ENCODE assay signal across 17 cellular contexts in the genomic region with DNA sequence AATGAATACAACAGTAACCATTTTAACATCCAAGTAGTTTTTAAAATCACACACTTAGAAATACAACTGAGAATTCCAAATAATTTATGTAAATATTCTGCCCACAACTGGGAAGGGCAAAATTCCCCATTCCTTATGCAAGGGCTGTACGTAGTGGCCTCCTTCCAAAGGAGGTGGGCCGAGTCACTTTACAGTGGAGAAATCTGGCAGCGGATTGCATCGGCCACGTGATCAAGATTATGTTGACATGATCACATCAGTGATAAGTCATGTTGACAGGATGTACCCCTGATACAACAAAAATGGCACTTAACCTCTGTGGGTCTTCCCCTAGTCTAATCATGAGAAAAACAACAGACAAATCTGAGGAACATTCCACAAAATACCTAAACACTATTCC.
DNase-seq lines count a peak whose midpoint lies in the region; ATAC-seq, FAIRE-seq and TF ChIP-seq lines count a peak whose summit lies in the region.
"Had no signal": no experiment of that assay in that cellular context is flagged by ENCODE, and none has a peak within 500 bp of the region (broad histone marks: within the 10 kb centered on the region; RNA-seq: fewer than 3 reads in every experiment).

No MANE protein-coding gene starts in this region.

- DNase-seq in DMS 273 (lab: John Stamatoyannopoulos, UW; ENCODE audit: unreplicated experiment) = peak; percentile 87
- DNase-seq in MG63 = peak; percentile 44
- no peak for DNase-seq in chondrocyte (ENCODE audit: low spot score)
- peak; percentile 52 for DNase-seq in lower lobe of right lung
- no peak for DNase-seq in frontal cortex (ENCODE audit: low spot score in 2 of 2)
- no peak for DNase-seq in activated CD4-positive, alpha-beta T cell treated with anti-CD3 and anti-CD28 coated beads for 48 hours
- DNase-seq in NCI-H748 treated with DMSO at 0.1 percent for 48 hours (lab: John Stamatoyannopoulos, UW) = no peak
- no peak for DNase-seq in HPDE6-E6E7 (ENCODE audit: extremely low spot score)
- DNase-seq: activated T-cell treated with anti-CD3 and anti-CD28 coated beads for 4 hours; heart left ventricle; NCI-H1417; OCI-M1; stimulated activated CD4-positive, alpha-beta T cell treated with anti-CD3 and anti-CD28 coated beads, Interleukin-15, amount 100 ng/mL, for 24 hours had no signal

- H3K36me3 ChIP-seq in MG63 (no peaks in the 10 kb centered on the region; the same call in 1 of the 2 replicates), lower lobe of right lung (no peaks in the 10 kb centered on the region)
- H3K36me3 ChIP-seq: BLaER1, heart left ventricle had no signal

- FAIRE-seq in frontal cortex (lab: Jason Lieb, UNC) = no peak

- H3K4me3 ChIP-seq in MG63 (no peak overlapping the region), lower lobe of right lung (no peak overlapping the region)
- H3K4me3 ChIP-seq: BLaER1, heart left ventricle had no signal

- H3K9me3 ChIP-seq in MG63 (no peaks in the 10 kb centered on the region), lower lobe of right lung (no peaks in the 10 kb centered on the region)
- H3K9me3 ChIP-seq: BLaER1, heart left ventricle had no signal

- no peak overlapping the region for H3K4me3 Mint-ChIP-seq in chondrocyte (ENCODE audit: unreplicated experiment)
- H3K4me3 Mint-ChIP-seq: central memory CD8-positive, alpha-beta T cell; stimulated activated effector memory CD8-positive, alpha-beta T cell treated with anti-CD3 and anti-CD28 coated beads, Interleukin-12 subunit alpha, Interleukin-12 subunit beta, amount 100 ng/mL, for 72 hours had no signal

- no peak overlapping the region for H3K27ac ChIP-seq in lower lobe of right lung
- H3K27ac ChIP-seq: BLaER1, heart left ventricle, VCaP had no signal

- no peaks in the 10 kb centered on the region for H3K9me3 Mint-ChIP-seq in chondrocyte (ENCODE audit: low read depth)
- H3K9me3 Mint-ChIP-seq: central memory CD8-positive, alpha-beta T cell; stimulated activated effector memory CD8-positive, alpha-beta T cell treated with anti-CD3 and anti-CD28 coated beads, Interleukin-12 subunit alpha, Interleukin-12 subunit beta, amount 100 ng/mL, for 72 hours had no signal

- intact Hi-C loops in lower lobe of right lung (cut with DNase I) = no loop called here

- H3K27me3 Mint-ChIP-seq in chondrocyte (ENCODE audit: low read depth) = no peaks in the 10 kb centered on the region
- H3K27me3 Mint-ChIP-seq: central memory CD8-positive, alpha-beta T cell had no signal

- H3K4me1 ChIP-seq in lower lobe of right lung = no peaks in the 10 kb centered on the region
- H3K4me1 ChIP-seq: BLaER1 had no signal

- peak; percentile 42 to 80 for ATAC-seq in lower lobe of right lung
- ATAC-seq: heart left ventricle; stimulated activated effector memory CD8-positive, alpha-beta T cell treated with anti-CD3 and anti-CD28 coated beads, Interleukin-12 subunit alpha, Interleukin-12 subunit beta, amount 100 ng/mL, for 72 hours had no signal

- H3K27me3 ChIP-seq in MG63 (no peaks in the 10 kb centered on the region), lower lobe of right lung (ENCODE audit: low read depth) (no peaks in the 10 kb centered on the region)
- H3K27me3 ChIP-seq: BLaER1, heart left ventricle had no signal

- H3K36me3 Mint-ChIP-seq in chondrocyte (ENCODE audit: low read depth) = no peaks in the 10 kb centered on the region
- H3K36me3 Mint-ChIP-seq: stimulated activated effector memory CD8-positive, alpha-beta T cell treated with anti-CD3 and anti-CD28 coated beads, Interleukin-12 subunit alpha, Interleukin-12 subunit beta, amount 100 ng/mL, for 72 hours had no signal

- H3K27ac Mint-ChIP-seq in chondrocyte (ENCODE audit: unreplicated experiment) = peak overlapping the region; percentile 74
- H3K27ac Mint-ChIP-seq: stimulated activated effector memory CD8-positive, alpha-beta T cell treated with anti-CD3 and anti-CD28 coated beads, Interleukin-12 subunit alpha, Interleukin-12 subunit beta, amount 100 ng/mL, for 72 hours had no signal

- TF ChIP-seq CTCF in chondrocyte (IDR thresholded peaks at IDR 0.05) (no peak), lower lobe of right lung (IDR thresholded peaks at IDR 0.05) (no peak)

- peaks cover 61% of the 10 kb centered on the region for H3K4me1 Mint-ChIP-seq in chondrocyte (ENCODE audit: low read depth)
- H3K4me1 Mint-ChIP-seq: stimulated activated effector memory CD8-positive, alpha-beta T cell treated with anti-CD3 and anti-CD28 coated beads, Interleukin-12 subunit alpha, Interleukin-12 subunit beta, amount 100 ng/mL, for 72 hours had no signal

Comparison
In these comparisons a context has a peak if more than half of its experiments do, and no peak if none do; other contexts are left out.
1. DNase-seq: peak in DMS 273 (single experiment), MG63 (single experiment) and lower lobe of right lung (single experiment); none in chondrocyte (single experiment), frontal cortex (0 of 2), activated CD4-positive, alpha-beta T cell treated with anti-CD3 and anti-CD28 coated beads for 48 hours (single experiment), NCI-H748 treated with DMSO at 0.1 percent for 48 hours (single experiment) and HPDE6-E6E7 (single experiment).